In the genomic region with DNA sequence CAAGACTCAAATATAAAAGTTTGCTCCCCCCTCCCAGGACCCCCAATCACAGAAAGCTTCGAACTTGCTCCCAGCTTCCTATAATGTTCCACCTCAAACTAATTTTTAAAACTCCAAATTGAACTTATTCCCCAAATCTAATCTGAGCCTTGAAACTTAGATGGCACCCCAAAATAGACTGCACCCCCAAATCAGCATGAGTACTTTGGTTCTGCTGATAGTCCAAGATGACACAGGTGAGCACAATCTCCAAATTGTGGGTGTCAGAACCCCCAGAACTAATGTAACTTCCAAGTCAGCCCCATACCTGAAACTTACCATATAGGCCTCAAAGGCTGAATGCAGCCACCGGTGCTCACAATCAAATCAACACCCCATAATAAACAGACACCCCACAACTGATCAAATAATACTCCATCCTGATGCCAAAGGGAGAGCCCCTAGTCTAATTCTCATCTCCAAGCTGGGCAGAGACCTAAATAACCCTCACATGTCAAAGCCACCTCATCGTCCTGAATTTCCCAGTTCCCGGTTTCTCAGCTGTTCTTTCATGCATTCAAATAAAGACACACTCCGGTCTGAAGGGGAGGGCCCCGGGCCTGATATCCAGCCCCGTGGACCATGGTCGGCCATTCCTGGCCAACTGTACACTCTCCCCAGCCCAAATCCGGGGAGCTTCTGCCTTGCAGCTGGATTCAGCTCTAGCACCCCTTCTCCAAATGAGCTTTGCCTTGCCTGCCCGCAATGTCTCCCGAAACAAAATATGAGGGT, we compare ENCODE assay signal across 1 cellular context.
A peak's percentile ranks its signal among the peaks of the same experiment; 100 is the strongest.
TF ChIP-seq lines count a peak whose summit lies in the region.

No MANE protein-coding gene starts in this region.

TF ChIP-seq in HEK293, 187 proteins besides CTCF, POLR2A, EP300 and RAD21 (continued from another document):
- TF ChIP-seq BCL6B (tag by site-specific recombination; IDR thresholded peaks at IDR 0.05) (no peak), ZBTB10 (tag by site-specific recombination; IDR thresholded peaks at IDR 0.05) (peak; percentile 97)
